In genomic region chr11:16155448-16155847, GRCh38 we compare ENCODE assay signal across 14 cellular contexts.
"Had no signal": no experiment of that assay in that cellular context is flagged by ENCODE, and none has a peak within 500 bp of the region (broad histone marks: within the 10 kb centered on the region; RNA-seq: fewer than 3 reads in every experiment).

No MANE protein-coding gene starts in this region.

- H3K4me1 ChIP-seq: transverse colon had no signal

- H3K27ac ChIP-seq: gastrocnemius medialis, heart right ventricle, transverse colon had no signal

- DNase-seq: activated CD4-positive, alpha-beta T cell treated with anti-CD3 and anti-CD28 coated beads, Interleukin-2, amount 50 U/mL, for 4 hours; activated effector memory CD4-positive, alpha-beta T cell treated with Interleukin-2 at 50 U/mL for 16 hours; activated T-cell treated with anti-CD3 and anti-CD28 coated beads, Interleukin-2, amount 50 U/mL, for 1 hour; amygdala; gastrocnemius medialis; heart right ventricle; natural killer cell; stimulated activated CD4-positive, alpha-beta T cell treated with anti-CD3 and anti-CD28 coated beads, Interleukin-2, amount 100 ng/mL, for 24 hours; stimulated activated naive CD4-positive, alpha-beta T cell; substantia nigra; T-helper 2 cell; transverse colon had no signal

- H3K36me3 ChIP-seq: gastrocnemius medialis, heart right ventricle, transverse colon had no signal

- H3K9me3 ChIP-seq: gastrocnemius medialis, heart right ventricle, transverse colon had no signal

- H3K4me3 ChIP-seq: gastrocnemius medialis, heart right ventricle, lung, transverse colon had no signal

- ATAC-seq: gastrocnemius medialis, heart right ventricle, natural killer cell, sciatic nerve had no signal

- H3K27me3 ChIP-seq: gastrocnemius medialis, heart right ventricle, transverse colon had no signal
